10 cellular contexts compared by ENCODE assay signal in genomic region chr11:2303627-2304155, GRCh38. TPM values are rescaled to one million over a fixed set of nuclear protein-coding genes. Genes with fewer than 3 reads are reported as not detected.
DNase-seq lines count a peak whose midpoint lies in the region; ATAC-seq and TF ChIP-seq lines count a peak whose summit lies in the region.
"Had no signal": no experiment of that assay in that cellular context is flagged by ENCODE, and none has a peak within 500 bp of the region (broad histone marks: within the 10 kb centered on the region; RNA-seq: fewer than 3 reads in every experiment).

No MANE protein-coding gene starts in this region.

- POLR2A ChIA-PET in A673 (lab: Charles Lee; ENCODE audit: low non-redundant PET) (no interaction called here), HEK293T (lab: Yijun Ruan, JAX) (interaction anchor here (2.4 to 2.7 kb wide), 2 partner anchors 96 to 116 kb away, joined by 18 to 28 read pairs; partner anchors contain the start of gene TSSC4)

- no TSS peak for BruUV-seq in A673 (replicated peaks; lab: Mats Ljungman, UMichigan)

- H3K9me3 Mint-ChIP-seq in naive B cell: no peaks in the 10 kb centered on the region
- H3K9me3 Mint-ChIP-seq: activated T-helper 1 cell treated with anti-CD3 and anti-CD28 coated beads, Interleukin-12 subunit alpha, Interleukin-12 subunit beta, Interleukin-2, Interleukin-4 antibody, amounts not matched to agents 30 ng/mL and 10 ng/mL and 1 ng/mL, durations not matched to agents 14 hours and 24 hours and 36 hours had no signal

- H3K27ac ChIP-seq in BLaER1 (no peak overlapping the region), A673 (ENCODE audit: low read depth, low read length, poor library complexity, severe bottlenecking) (no peak overlapping the region)

- H3K27me3 Mint-ChIP-seq in naive B cell: no peaks in the 10 kb centered on the region

- intact Hi-C loops in A673 (cut with micrococcal nuclease; ENCODE audit: unreplicated experiment): no loop called here

- H3K27ac Mint-ChIP-seq in naive B cell: peak overlapping the region in 1 of 6 donors; percentile 76
- H3K27ac Mint-ChIP-seq: activated T-helper 1 cell treated with anti-CD3 and anti-CD28 coated beads, Interleukin-12 subunit alpha, Interleukin-12 subunit beta, Interleukin-2, Interleukin-4 antibody, amounts not matched to agents 30 ng/mL and 10 ng/mL and 1 ng/mL, durations not matched to agents 14 hours and 24 hours and 36 hours had no signal

- peaks cover 32 to 58% (median 38%) of the 10 kb centered on the region in 3 donors for H3K4me1 Mint-ChIP-seq in naive B cell

- H3K4me2 ChIP-seq in BLaER1: peak overlapping the region; percentile 91

- H3K36me3 Mint-ChIP-seq in naive B cell: no peaks in the 10 kb centered on the region

- H3K4me3 Mint-ChIP-seq in naive B cell: peak overlapping the region in 7 of 8 donors; percentile 32 to 97 (median 92)

- no peak for TF ChIP-seq POLR2A in erythroblast (IDR thresholded peaks at IDR 0.05; ENCODE audit: low read length)

- no peak overlapping the region for H3K9ac ChIP-seq in BLaER1

- TF ChIP-seq CTCF in A673 (conservative IDR thresholded peaks at IDR 0.05; ENCODE audit: low read depth, low read length): no peak

- CTCF ChIA-PET in A673 (lab: Charles Lee) (interaction anchor here (3.5 kb wide), 1 partner anchor 116 kb away, joined by 74 read pairs; no protein-coding TSS in a partner anchor), HEK293T (lab: Yijun Ruan, JAX) (interaction anchor here (0.8 to 4.9 kb wide), 6 partner anchors 95 to 230 kb away, joined by 3 to 87 read pairs (median 8); no protein-coding TSS in a partner anchor)

- H3K4me1 ChIP-seq in BLaER1 (peaks cover 87% of the 10 kb centered on the region), A673 (ENCODE audit: insufficient read depth, low read length, poor library complexity, severe bottlenecking) (peaks cover 6% of the 10 kb centered on the region)

- H4K20me1 ChIP-seq in BLaER1: peaks cover 26% of the 10 kb centered on the region; the same call in 1 of the 2 replicates

- H3K27me3 ChIP-seq in BLaER1 (no peaks in the 10 kb centered on the region; the same call in 1 of the 2 replicates), A673 (replicated peaks; ENCODE audit: insufficient read depth, low read depth, low read length, poor library complexity) (no peaks in the 10 kb centered on the region)

- H3K4me3 ChIP-seq in BLaER1 (no peak overlapping the region), A673 (ENCODE audit: low read depth, low read length, poor library complexity, severe bottlenecking) (no peak overlapping the region)

- no peak for ATAC-seq in naive B cell (ENCODE audit: low read depth in 2 of 2)
- no peak for ATAC-seq in HG03025 (IDR thresholded peaks at IDR 0.05; ENCODE audit: low FRiP score, unreplicated experiment)

- H3K9me3 ChIP-seq in BLaER1 (no peaks in the 10 kb centered on the region), A673 (ENCODE audit: low read depth, low read length, poor library complexity, severe bottlenecking) (no peaks in the 10 kb centered on the region)

- no peaks in the 10 kb centered on the region for H3K36me3 ChIP-seq in BLaER1
- H3K36me3 ChIP-seq in A673 (ENCODE audit: insufficient read depth, low read length, poor library complexity, severe bottlenecking): no peaks in the 10 kb centered on the region

- DNase-seq in OCI-M2 (lab: John Stamatoyannopoulos, UW; ENCODE audit: unreplicated experiment) (peak; percentile 43), erythroblast (lab: John Stamatoyannopoulos, UW) (peak; percentile 90 to 97), naive B cell (no peak), A673 (ENCODE audit: low spot score) (no peak), HEK293T (ENCODE audit: extremely low spot score) (no peak)
- no peak for DNase-seq in stimulated activated CD4-positive, alpha-beta T cell treated with anti-CD3 and anti-CD28 coated beads, Interleukin-1b, Interleukin-23, amount 100 ng/mL, for 48 hours

TF ChIP-seq in HEK293T, 16 proteins besides CTCF, POLR2A, EP300 and RAD21:
- no peak for TF ChIP-seq SP1 (IDR thresholded peaks at IDR 0.05)
- no peak for TF ChIP-seq NFRKB (IDR thresholded peaks at IDR 0.05)
- no peak for TF ChIP-seq ARNT (IDR thresholded peaks at IDR 0.05)
- no peak for TF ChIP-seq SUZ12 (IDR thresholded peaks at IDR 0.05)
- no peak for TF ChIP-seq PKNOX1 (IDR thresholded peaks at IDR 0.05)
- no peak for TF ChIP-seq ZNF384 (IDR thresholded peaks at IDR 0.05)
- TF ChIP-seq FOXK2 (IDR thresholded peaks at IDR 0.05): no peak
- no peak for TF ChIP-seq FOXM1 (IDR thresholded peaks at IDR 0.05; ENCODE audit: borderline replicate concordance)
- TF ChIP-seq LEF1 (IDR thresholded peaks at IDR 0.05; ENCODE audit: borderline replicate concordance): no peak
- no peak for TF ChIP-seq HDGF (IDR thresholded peaks at IDR 0.05; ENCODE audit: borderline replicate concordance)

RNA-seq across cellular contexts. Expression of gene TSPAN32, which starts 1.9 kb away (rescaled TPM):
- polyA plus RNA-seq in naive B cell (ENCODE audit: low read depth in 6 of 6): 10 to 100 TPM in 4 of 6 donors, 1 to 10 TPM in 2; 6.5 to 24.0 (median 13.5) TPM
- not detected in 2 replicates for total RNA-seq in A673 (2021)
- total RNA-seq: SK-MEL-5 had no signal

RNA-seq across cellular contexts. Expression of gene C11orf21, which starts 2.0 kb away (rescaled TPM):
- 10 to 100 TPM in 3 of 6 donors, 1 to 10 TPM in 3; 8.3 to 15.4 (median 10.2) TPM for polyA plus RNA-seq in naive B cell (ENCODE audit: low read depth in 6 of 6)
- total RNA-seq in A673 (2021): not detected in 2 replicates
- total RNA-seq: SK-MEL-5 had no signal

RNA-seq across cellular contexts. Expression of gene ASCL2, which starts 33.3 kb away (rescaled TPM):
- polyA plus RNA-seq in naive B cell (ENCODE audit: low read depth in 6 of 6): 1 to 10 TPM in 1 of 6 donors, under 1 TPM in 4, not detected in 1; 0.35 to 1.7 (median 0.60) TPM
- not detected in 2 replicates for total RNA-seq in A673 (2021)
- total RNA-seq: SK-MEL-5 had no signal

Comparison
In these comparisons a context has a peak if more than half of its experiments do, and no peak if none do; other contexts are left out.
1. DNase-seq: peak in OCI-M2 (single experiment) and erythroblast (2 of 2); none in naive B cell (single experiment), stimulated activated CD4-positive, alpha-beta T cell treated with anti-CD3 and anti-CD28 coated beads, Interleukin-1b, Interleukin-23, amount 100 ng/mL, for 48 hours (single experiment), A673 (single experiment) and HEK293T (single experiment).